14 cellular contexts compared by ENCODE assay signal in genomic region chr18:56097561-56098095, GRCh38.
A peak's percentile ranks its signal among the peaks of the same experiment; 100 is the strongest.
DNase-seq lines count a peak whose midpoint lies in the region; ATAC-seq and TF ChIP-seq lines count a peak whose summit lies in the region.
"Had no signal": no experiment of that assay in that cellular context is flagged by ENCODE, and none has a peak within 500 bp of the region (broad histone marks: within the 10 kb centered on the region; RNA-seq: fewer than 3 reads in every experiment).

No MANE protein-coding gene starts in this region.

- no peak for TF ChIP-seq CTCF in SK-N-SH (IDR thresholded peaks at IDR 0.05)
- TF ChIP-seq CTCF in osteoblast (IDR thresholded peaks at IDR 0.05; ENCODE audit: extremely low read depth, low read depth, low read length): no peak
- TF ChIP-seq CTCF in progenitor cell of endocrine pancreas (IDR thresholded peaks at IDR 0.05; ENCODE audit: unreplicated experiment): no peak

- TF ChIP-seq RAD21 in SK-N-SH (IDR thresholded peaks at IDR 0.05; ENCODE audit: low read length): 0 out of 2 replicates have a peak, but pooled peaks have one; percentile 5

- H3K9me2 ChIP-seq in SK-N-SH: no peaks in the 10 kb centered on the region

- CTCF ChIA-PET in SK-N-SH (lab: Yijun Ruan, JAX): no interaction called here

- DNase-seq in SK-N-SH (peak; percentile 7), G401 (ENCODE audit: low spot score) (peak; percentile 19), NCI-H69 (lab: John Stamatoyannopoulos, UW) (peak; percentile 97), osteoblast (ENCODE audit: insufficient read length, low spot score, missing footprints) (no peak), progenitor cell of endocrine pancreas (ENCODE audit: low spot score, unreplicated experiment) (no peak)
- DNase-seq: ACHN, AML-193, DMS53, GOT3, NCI-H2029 treated with DMSO at 0.1 percent for 48 hours, Right ventricle myocardium superior, T-cell had no signal

- no peak overlapping the region for H2AFZ ChIP-seq in SK-N-SH (ENCODE audit: low read depth)
- H2AFZ ChIP-seq in osteoblast (ENCODE audit: low read length): peak overlapping the region; percentile 12

- H4K20me1 ChIP-seq in SK-N-SH (ENCODE audit: insufficient read depth) (no peaks in the 10 kb centered on the region), osteoblast (ENCODE audit: insufficient read depth, low read length) (no peaks in the 10 kb centered on the region)

- no peaks in the 10 kb centered on the region for H3K79me2 ChIP-seq in SK-N-SH (ENCODE audit: insufficient read depth)
- no peaks in the 10 kb centered on the region for H3K79me2 ChIP-seq in osteoblast (ENCODE audit: insufficient read depth, low read length)

- H3K9me3 ChIP-seq in SK-N-SH: no peaks in the 10 kb centered on the region
- H3K9me3 ChIP-seq in osteoblast (ENCODE audit: low read depth, low read length): no peaks in the 10 kb centered on the region

- H3F3A ChIP-seq in SK-N-SH (replicated peaks; ENCODE audit: insufficient read depth): no peaks in the 10 kb centered on the region

- no peaks in the 10 kb centered on the region for H3K4me1 Mint-ChIP-seq in progenitor cell of endocrine pancreas (ENCODE audit: low read depth)
- H3K4me1 Mint-ChIP-seq: T-cell had no signal

- H3K27me3 Mint-ChIP-seq in progenitor cell of endocrine pancreas: peaks cover 18% of the 10 kb centered on the region

- H3K4me1 ChIP-seq in SK-N-SH (ENCODE audit: control insufficient read depth in 1 of 2, insufficient read depth in 2 of 2, low read depth in 1 of 2, low read length in 1 of 2) (peaks cover 0 to 5% of the 10 kb centered on the region in 2 experiments; a peak in 2 of 4 replicates), osteoblast (ENCODE audit: insufficient read depth, low read length) (no peaks in the 10 kb centered on the region)

- no peak overlapping the region for H3K27ac Mint-ChIP-seq in progenitor cell of endocrine pancreas
- H3K27ac Mint-ChIP-seq: T-cell had no signal

- H3K4me3 Mint-ChIP-seq in progenitor cell of endocrine pancreas (ENCODE audit: low read depth): no peak overlapping the region
- H3K4me3 Mint-ChIP-seq: T-cell had no signal

- H3K4me3 ChIP-seq in SK-N-SH (ENCODE audit: low read depth in 2 of 2, low read length in 1 of 2): no peak overlapping the region
- H3K4me3 ChIP-seq in osteoblast (ENCODE audit: insufficient read depth, low read length): no peak overlapping the region

- no peaks in the 10 kb centered on the region for H3K27me3 ChIP-seq in SK-N-SH (ENCODE audit: insufficient read depth)
- H3K27me3 ChIP-seq in osteoblast (ENCODE audit: insufficient read depth, low read length): no peaks in the 10 kb centered on the region

- no peaks in the 10 kb centered on the region for H3K36me3 ChIP-seq in SK-N-SH (replicated peaks in 1 of 2; ENCODE audit: control insufficient read depth in 1 of 2, insufficient read depth in 2 of 2, low read length in 1 of 2)
- H3K36me3 ChIP-seq in osteoblast (ENCODE audit: insufficient read depth, low read length): no peaks in the 10 kb centered on the region

- ATAC-seq in SK-N-SH treated with all-trans-retinoic acid at 6 μM for 48 hours (no peak), GM19467 (IDR thresholded peaks at IDR 0.05; ENCODE audit: unreplicated experiment) (no peak)
- ATAC-seq: T-cell had no signal

- no peaks in the 10 kb centered on the region for H3K36me3 Mint-ChIP-seq in progenitor cell of endocrine pancreas (ENCODE audit: insufficient read depth)
- H3K36me3 Mint-ChIP-seq: T-cell had no signal

- no peak overlapping the region for H3K9ac ChIP-seq in SK-N-SH

- TF ChIP-seq EP300 in SK-N-SH (IDR thresholded peaks at IDR 0.05; ENCODE audit: borderline replicate concordance in 1 of 2, low read depth in 1 of 2, low read length in 1 of 2): no peak

- H3K9me3 Mint-ChIP-seq in progenitor cell of endocrine pancreas (ENCODE audit: low read depth): no peaks in the 10 kb centered on the region

- H3K4me2 ChIP-seq in SK-N-SH (no peak overlapping the region), osteoblast (ENCODE audit: insufficient read depth, low read length) (peak overlapping the region; percentile 19)

- POLR2A ChIA-PET in SK-N-SH (lab: Yijun Ruan, JAX): no interaction called here

- whole genome bisulfite sequencing in SK-N-SH (ENCODE audit: low lambda C conversion rate): 34% methylated on average over 5 of the region's 5 CpGs

- in situ Hi-C loops in G401 (cut with HindIII; ENCODE audit: low sequenced_read_pairs): no loop called here

- H3K27ac ChIP-seq in SK-N-SH (ENCODE audit: low read depth in 2 of 2, low read length in 1 of 2): peak overlapping the region in 1 of 2 experiments; percentile 40; a peak in 2 of 4 replicates
- H3K27ac ChIP-seq in osteoblast (ENCODE audit: low read depth, low read length): no peak overlapping the region

TF ChIP-seq in SK-N-SH, 30 proteins besides CTCF, POLR2A, EP300 and RAD21:
- TF ChIP-seq POLR2AphosphoS5 (IDR thresholded peaks at IDR 0.05; ENCODE audit: low read depth, low read length): no peak
- no peak for TF ChIP-seq SIN3A (IDR thresholded peaks at IDR 0.05; ENCODE audit: borderline replicate concordance, low read depth, low read length)
- no peak for TF ChIP-seq TCF12 (IDR thresholded peaks at IDR 0.05)
- TF ChIP-seq PBX3 (IDR thresholded peaks at IDR 0.05): no peak
- TF ChIP-seq YY1 (IDR thresholded peaks at IDR 0.05; ENCODE audit: low read depth): no peak
- TF ChIP-seq TEAD4 (IDR thresholded peaks at IDR 0.05; ENCODE audit: borderline replicate concordance, insufficient read depth): no peak

TF ChIP-seq in SK-N-SH treated with all-trans-retinoic acid at 6 μM for 48 hours, 23 proteins besides CTCF, POLR2A, EP300 and RAD21:
- TF ChIP-seq PPARA (CRISPR knock-in tag; IDR thresholded peaks at IDR 0.05; ENCODE audit: borderline replicate concordance) (no peak), POU6F1 (CRISPR knock-in tag; IDR thresholded peaks at IDR 0.05; ENCODE audit: borderline replicate concordance, low read depth) (no peak)

Comparison
In these comparisons a context has a peak if more than half of its experiments do, and no peak if none do; other contexts are left out.
1. DNase-seq: peak in SK-N-SH (single experiment), G401 (single experiment) and NCI-H69 (single experiment); none in osteoblast (single experiment) and progenitor cell of endocrine pancreas (single experiment).